22 cellular contexts compared by ENCODE assay signal in the genomic region with DNA sequence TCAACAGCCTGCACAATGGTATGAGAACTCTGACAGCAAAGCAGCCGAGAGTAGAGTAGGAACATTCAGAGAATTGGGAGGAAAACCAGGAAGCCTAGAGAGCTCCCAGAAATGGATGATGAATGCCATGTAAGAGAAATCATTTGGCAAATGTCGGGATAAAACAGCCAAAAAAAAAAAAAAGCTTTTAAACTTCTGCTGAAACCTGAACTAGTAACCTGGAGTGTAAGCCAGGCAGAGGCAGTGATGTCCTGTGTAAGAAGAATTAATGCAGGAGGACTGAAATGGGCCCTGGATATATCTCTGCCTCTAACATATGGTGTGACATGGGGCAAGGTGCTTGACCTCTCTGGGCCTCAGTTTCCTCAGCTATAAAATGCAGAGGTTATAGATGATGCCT. TPM values are rescaled to one million over a fixed set of nuclear protein-coding genes. Genes with fewer than 3 reads are reported as not detected.
A peak's percentile ranks its signal among the peaks of the same experiment; 100 is the strongest.
DNase-seq lines count a peak whose midpoint lies in the region; ATAC-seq and TF ChIP-seq lines count a peak whose summit lies in the region.
"Had no signal": no experiment of that assay in that cellular context is flagged by ENCODE, and none has a peak within 500 bp of the region (broad histone marks: within the 10 kb centered on the region; RNA-seq: fewer than 3 reads in every experiment).

No MANE protein-coding gene starts in this region.

- H3K4me1 ChIP-seq in endodermal cell (ENCODE audit: control insufficient read depth, insufficient read depth, low read length) (no peaks in the 10 kb centered on the region), tibial nerve (peaks cover 3 to 100% (median 61%) of the 10 kb centered on the region in 4 donors)

- peaks cover 26% of the 10 kb centered on the region for H3K4me1 Mint-ChIP-seq in endodermal cell
- H3K4me1 Mint-ChIP-seq in mesothelial cell of epicardium, result peaks cover 82% of the 10 kb centered on the region
- H3K4me1 Mint-ChIP-seq: stimulated activated effector memory CD8-positive, alpha-beta T cell treated with anti-CD3 and anti-CD28 coated beads, Interleukin-12 subunit alpha, Interleukin-12 subunit beta, amount 100 ng/mL, for 72 hours had no signal

- H3K4me3 Mint-ChIP-seq in endodermal cell (no peak overlapping the region), mesothelial cell of epicardium (no peak overlapping the region)
- H3K4me3 Mint-ChIP-seq: activated CD4-positive, alpha-beta memory T cell treated with anti-CD3 and anti-CD28 coated beads for 36 hours; natural killer cell treated with Interleukin-12 subunit alpha and Interleukin-12 subunit beta and Interleukin-15 and Interleukin-18, amount 100 ng/mL, for 72 hours; stimulated activated effector memory CD8-positive, alpha-beta T cell treated with anti-CD3 and anti-CD28 coated beads, Interleukin-12 subunit alpha, Interleukin-12 subunit beta, amount 100 ng/mL, for 72 hours had no signal

- H3K27me3 ChIP-seq in endodermal cell (ENCODE audit: control insufficient read depth, insufficient read depth, low read length, poor library complexity, severe bottlenecking) (no peaks in the 10 kb centered on the region), tibial nerve (no peaks in the 10 kb centered on the region)
- H3K27me3 ChIP-seq: body of pancreas had no signal

- H3K36me3 ChIP-seq in SK-N-MC (ENCODE audit: insufficient read depth, low read length) (peaks cover 8% of the 10 kb centered on the region; the same call in 1 of the 2 replicates), endodermal cell (ENCODE audit: control insufficient read depth, insufficient read depth, low read length) (peaks cover 20% of the 10 kb centered on the region), tibial nerve (peaks cover 0 to 14% (median 0%) of the 10 kb centered on the region in 3 donors)

- H3K27me3 Mint-ChIP-seq in endodermal cell (ENCODE audit: insufficient read depth), result no peaks in the 10 kb centered on the region
- no peaks in the 10 kb centered on the region for H3K27me3 Mint-ChIP-seq in mesothelial cell of epicardium (ENCODE audit: low read depth)
- H3K27me3 Mint-ChIP-seq: progenitor cell of endocrine pancreas had no signal

- no peak overlapping the region for H3K9ac ChIP-seq in SK-N-MC (ENCODE audit: insufficient read length)
- no peak overlapping the region for H3K9ac ChIP-seq in endodermal cell (ENCODE audit: extremely low read depth, low read length, poor library complexity, severe bottlenecking)

- H3K9me3 Mint-ChIP-seq in endodermal cell (no peaks in the 10 kb centered on the region), mesothelial cell of epicardium (no peaks in the 10 kb centered on the region)
- H3K9me3 Mint-ChIP-seq: activated CD4-positive, alpha-beta memory T cell treated with anti-CD3 and anti-CD28 coated beads for 36 hours; natural killer cell treated with Interleukin-12 subunit alpha and Interleukin-12 subunit beta and Interleukin-15 and Interleukin-18, amount 100 ng/mL, for 72 hours; stimulated activated effector memory CD8-positive, alpha-beta T cell treated with anti-CD3 and anti-CD28 coated beads, Interleukin-12 subunit alpha, Interleukin-12 subunit beta, amount 100 ng/mL, for 72 hours had no signal

- no peak overlapping the region for H3K27ac Mint-ChIP-seq in endodermal cell
- H3K27ac Mint-ChIP-seq in mesothelial cell of epicardium, result peak overlapping the region; percentile 99
- H3K27ac Mint-ChIP-seq: activated CD4-positive, alpha-beta memory T cell treated with anti-CD3 and anti-CD28 coated beads for 36 hours; natural killer cell treated with Interleukin-12 subunit alpha and Interleukin-12 subunit beta and Interleukin-15 and Interleukin-18, amount 100 ng/mL, for 72 hours; progenitor cell of endocrine pancreas; stimulated activated effector memory CD8-positive, alpha-beta T cell treated with anti-CD3 and anti-CD28 coated beads, Interleukin-12 subunit alpha, Interleukin-12 subunit beta, amount 100 ng/mL, for 72 hours had no signal

- DNase-seq in SK-N-MC (ENCODE audit: low read depth, low spot score), result no peak
- no peak for DNase-seq in endodermal cell
- DNase-seq in mesothelial cell of epicardium (ENCODE audit: low spot score in 2 of 2, unreplicated experiment in 2 of 2), result no peak
- DNase-seq in tibial nerve (ENCODE audit: low spot score in 2 of 2), result no peak
- no peak for DNase-seq in amniotic stem cell (lab: John Stamatoyannopoulos, UW)
- DNase-seq in mesenteric fat pad (ENCODE audit: low spot score), result no peak
- DNase-seq in kidney tubule cell (ENCODE audit: low spot score), result no peak
- DNase-seq: activated CD4-positive, alpha-beta memory T cell treated with anti-CD3 and anti-CD28 coated beads for 36 hours; activated naive CD4-positive, alpha-beta T cell treated with Interleukin-2 at 50 U/mL for 16 hours; activated T-cell treated with anti-CD3 and anti-CD28 coated beads, Interleukin-2, amount 50 U/mL, for 1 hour; erythroblast; GOT3; mammary epithelial cell; MM.1S; NCI-H187 treated with DMSO at 0.1 percent for 48 hours had no signal

- no peak for TF ChIP-seq EP300 in tibial nerve (IDR thresholded peaks at IDR 0.05)

- H3K36me3 Mint-ChIP-seq in endodermal cell (ENCODE audit: low read depth) (peaks cover 23% of the 10 kb centered on the region), mesothelial cell of epicardium (peaks cover 17% of the 10 kb centered on the region)
- H3K36me3 Mint-ChIP-seq: activated CD4-positive, alpha-beta memory T cell treated with anti-CD3 and anti-CD28 coated beads for 36 hours; natural killer cell treated with Interleukin-12 subunit alpha and Interleukin-12 subunit beta and Interleukin-15 and Interleukin-18, amount 100 ng/mL, for 72 hours; stimulated activated effector memory CD8-positive, alpha-beta T cell treated with anti-CD3 and anti-CD28 coated beads, Interleukin-12 subunit alpha, Interleukin-12 subunit beta, amount 100 ng/mL, for 72 hours had no signal

- H3K9me3 ChIP-seq in SK-N-MC (ENCODE audit: low read depth, low read length) (no peaks in the 10 kb centered on the region), endodermal cell (ENCODE audit: control insufficient read depth, low read length) (no peaks in the 10 kb centered on the region), tibial nerve (no peaks in the 10 kb centered on the region)
- H3K9me3 ChIP-seq: body of pancreas had no signal

- peak overlapping the region; percentile 92 for H3K27ac ChIP-seq in SK-N-MC
- peak overlapping the region; percentile 71 for H3K27ac ChIP-seq in endodermal cell (ENCODE audit: low read depth, low read length)
- H3K27ac ChIP-seq in tibial nerve, result peak overlapping the region in 3 of 4 donors; percentile 21 to 89 (median 80)
- H3K27ac ChIP-seq: VCaP had no signal

- 92 to 100% methylated on average over 2 of the region's 2 CpGs for WGBS in endodermal cell (ENCODE audit: insufficient coverage in 1 of 2, insufficient read length in 1 of 2), 2 experiments
- WGBS in tibial nerve, 2 donors, result 50 to 52% methylated on average over 2 of the region's 2 CpGs

- peak overlapping the region; percentile 48; the same call in 1 of the 2 replicates for H3K4me3 ChIP-seq in SK-N-MC
- no peak overlapping the region for H3K4me3 ChIP-seq in endodermal cell (ENCODE audit: low read length)
- H3K4me3 ChIP-seq in tibial nerve, result no peak overlapping the region
- H3K4me3 ChIP-seq: body of pancreas had no signal

- TF ChIP-seq POLR2A in tibial nerve (IDR thresholded peaks at IDR 0.05), result no peak

- ATAC-seq in GM18867 (IDR thresholded peaks at IDR 0.05; ENCODE audit: unreplicated experiment), result no peak
- ATAC-seq: HepG2; stimulated activated effector memory CD8-positive, alpha-beta T cell treated with anti-CD3 and anti-CD28 coated beads, Interleukin-12 subunit alpha, Interleukin-12 subunit beta, amount 100 ng/mL, for 72 hours had no signal

- TF ChIP-seq CTCF in endodermal cell (conservative IDR thresholded peaks at IDR 0.05) (no peak), mesothelial cell of epicardium (IDR thresholded peaks at IDR 0.05; ENCODE audit: unreplicated experiment) (no peak), tibial nerve (IDR thresholded peaks at IDR 0.05) (no peak)

RNA-seq across cellular contexts. Expression of gene FSTL1, which starts 25.6 kb away (rescaled TPM):
- total RNA-seq in endodermal cell (100 to 1,000 TPM; 309 to 379 TPM), mesothelial cell of epicardium (734 to 772 TPM (median 749 TPM) in 3 replicates), tibial nerve (100 to 1,000 TPM; 389 to 942 (median 486) TPM), mesenteric fat pad (1,301 TPM)
- 346 TPM for polyA plus RNA-seq in endodermal cell (2013, experiment 1 of 2)
- 337 TPM for polyA plus RNA-seq in endodermal cell (2013, experiment 2 of 2)
